Comparison of ENCODE assay signal across 16 cellular contexts in the genomic region with DNA sequence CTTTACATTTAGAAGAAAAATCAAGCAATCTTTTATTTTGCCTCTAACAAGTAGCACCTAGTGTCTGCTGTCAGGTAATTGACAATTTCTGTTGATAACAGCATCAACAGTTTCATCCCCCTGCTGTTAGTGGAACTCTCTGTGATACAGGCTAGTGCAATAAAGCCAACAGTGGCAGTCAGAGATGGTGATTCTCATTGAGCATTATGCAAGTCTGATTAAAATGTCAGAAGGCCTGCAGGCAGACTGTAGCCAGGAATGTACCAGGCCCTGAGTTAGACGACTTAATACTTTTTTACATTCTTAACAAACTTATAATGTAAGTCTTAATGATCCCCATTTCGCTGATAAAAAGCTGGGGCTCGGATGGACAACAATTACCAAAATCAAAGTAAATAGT. TPM values are rescaled to one million over a fixed set of nuclear protein-coding genes. Genes with fewer than 3 reads are reported as not detected.
A peak's percentile ranks its signal among the peaks of the same experiment; 100 is the strongest.
DNase-seq lines count a peak whose midpoint lies in the region; ATAC-seq and TF ChIP-seq lines count a peak whose summit lies in the region.
"Had no signal": no experiment of that assay in that cellular context is flagged by ENCODE, and none has a peak within 500 bp of the region (broad histone marks: within the 10 kb centered on the region; RNA-seq: fewer than 3 reads in every experiment).

No MANE protein-coding gene starts in this region.

- no peak overlapping the region for H2AK5ac ChIP-seq in mesendoderm (ENCODE audit: low read length)

- H4K8ac ChIP-seq in mesendoderm (ENCODE audit: low read depth, low read length) = no peak overlapping the region

- no CpG with 5 or more reads among the region's 3 CpGs for WGBS in mesendoderm (ENCODE audit: extremely low coverage, insufficient coverage, low lambda C conversion rate)

- H3K36me3 Mint-ChIP-seq in activated naive CD8-positive, alpha-beta T cell = peaks cover 16% of the 10 kb centered on the region
- peaks cover 43% of the 10 kb centered on the region for H3K36me3 Mint-ChIP-seq in activated naive CD8-positive, alpha-beta T cell treated with anti-CD3 and anti-CD28 coated beads, Interleukin-2, amount 50 U/mL, for 24 hours (ENCODE audit: low read depth)
- peaks cover 62% of the 10 kb centered on the region for H3K36me3 Mint-ChIP-seq in T-cell

- H3K4ac ChIP-seq in mesendoderm (ENCODE audit: low read depth, low read length) = no peak overlapping the region

- CTCF ChIA-PET in T-cell (lab: Charles Lee) = interaction anchor here in 1 of 2 donors (0.5 to 1.0 kb wide), 5 partner anchors 33 to 202 kb away, joined by 3 to 4 read pairs (median 3); no protein-coding TSS in a partner anchor

- no peak overlapping the region for H3K18ac ChIP-seq in mesendoderm (ENCODE audit: low read length)

- H3K4me3 Mint-ChIP-seq in activated naive CD8-positive, alpha-beta T cell = no peak overlapping the region
- no peak overlapping the region for H3K4me3 Mint-ChIP-seq in activated naive CD8-positive, alpha-beta T cell treated with anti-CD3 and anti-CD28 coated beads, Interleukin-2, amount 50 U/mL, for 24 hours
- peak overlapping the region; percentile 25 to 44 (median 31) for H3K4me3 Mint-ChIP-seq in T-cell

- no peak overlapping the region for H3K4me2 ChIP-seq in mesendoderm (ENCODE audit: low read length)

- no peak overlapping the region for H2BK120ac ChIP-seq in mesendoderm (ENCODE audit: low read depth, low read length)

- no peak overlapping the region for H2BK5ac ChIP-seq in mesendoderm (ENCODE audit: low read length)

- no peak overlapping the region for H2BK15ac ChIP-seq in mesendoderm (replicated peaks; ENCODE audit: low read depth)

- no peaks in the 10 kb centered on the region for H3K9me3 Mint-ChIP-seq in activated naive CD8-positive, alpha-beta T cell (ENCODE audit: low read depth)
- H3K9me3 Mint-ChIP-seq in activated naive CD8-positive, alpha-beta T cell treated with anti-CD3 and anti-CD28 coated beads, Interleukin-2, amount 50 U/mL, for 24 hours = no peaks in the 10 kb centered on the region
- no peaks in the 10 kb centered on the region for H3K9me3 Mint-ChIP-seq in T-cell

- intact Hi-C loops in ascending aorta (cut with DNase I) = no loop called here

- H3K4me1 Mint-ChIP-seq in activated naive CD8-positive, alpha-beta T cell (ENCODE audit: low read depth) = peaks cover 78% of the 10 kb centered on the region
- H3K4me1 Mint-ChIP-seq in activated naive CD8-positive, alpha-beta T cell treated with anti-CD3 and anti-CD28 coated beads, Interleukin-2, amount 50 U/mL, for 24 hours = peaks cover 66% of the 10 kb centered on the region
- H3K4me1 Mint-ChIP-seq in T-cell = peaks cover 85 to 90% (median 85%) of the 10 kb centered on the region in 3 donors

- no peak overlapping the region for H3K9ac ChIP-seq in mesendoderm (ENCODE audit: low read length)

- H3K27ac ChIP-seq in mesendoderm (ENCODE audit: low read depth, low read length) (no peak overlapping the region), ascending aorta (no peak overlapping the region)

- H3K27ac Mint-ChIP-seq in activated naive CD8-positive, alpha-beta T cell = peak overlapping the region; percentile 34
- H3K27ac Mint-ChIP-seq in activated naive CD8-positive, alpha-beta T cell treated with anti-CD3 and anti-CD28 coated beads, Interleukin-2, amount 50 U/mL, for 24 hours = no peak overlapping the region
- H3K27ac Mint-ChIP-seq in T-cell = peak overlapping the region in 1 of 2 donors; percentile 79

- no peak overlapping the region for H3K23ac ChIP-seq in mesendoderm (ENCODE audit: low read length)

- H3K79me1 ChIP-seq in mesendoderm (ENCODE audit: low read length) = no peaks in the 10 kb centered on the region

- POLR2A ChIA-PET in T-cell (lab: Charles Lee) = interaction anchor here (0.7 to 1.1 kb wide), 5 partner anchors 10 to 75 kb away, joined by 3 to 6 read pairs (median 3); a partner anchor contains a TSS

- H3K27me3 ChIP-seq in mesendoderm (ENCODE audit: insufficient read depth, low read length, poor library complexity) (no peaks in the 10 kb centered on the region), ascending aorta (no peaks in the 10 kb centered on the region)
- H3K27me3 ChIP-seq: BE2C had no signal

- no peak for DNase-seq in activated naive CD8-positive, alpha-beta T cell treated with anti-CD3 and anti-CD28 coated beads, Interleukin-2, amount 50 U/mL, for 24 hours
- no peak for DNase-seq in T-cell
- peak; percentile 46 for DNase-seq in mesendoderm
- DNase-seq in ascending aorta (ENCODE audit: low spot score in 2 of 2) = no peak
- no peak for DNase-seq in NCI-H1694 treated with DMSO at 0.1 percent for 48 hours (lab: John Stamatoyannopoulos, UW)
- DNase-seq: BE2C, DMS153, IMR-90, Kasumi-1, NCI-H1105 treated with DMSO at 0.1 percent for 48 hours, NCI-H187 treated with DMSO at 0.1 percent for 48 hours, NCI-H510A, NCI-H82, SHP77 had no signal

- TF ChIP-seq CTCF in ascending aorta (IDR thresholded peaks at IDR 0.05) = no peak

- H3K4me1 ChIP-seq in mesendoderm (ENCODE audit: control insufficient read depth, low read depth, low read length) (no peaks in the 10 kb centered on the region), ascending aorta (no peaks in the 10 kb centered on the region)
- H3K4me1 ChIP-seq: BE2C had no signal

- no peak overlapping the region for H4K5ac ChIP-seq in mesendoderm (ENCODE audit: low read length)

- H3K56ac ChIP-seq in mesendoderm (ENCODE audit: low read length) = no peak overlapping the region

- no peak overlapping the region for H3K4me3 ChIP-seq in mesendoderm (ENCODE audit: low read length)
- H3K4me3 ChIP-seq in ascending aorta = no peak overlapping the region

- H3K79me2 ChIP-seq in mesendoderm (ENCODE audit: control insufficient read depth, insufficient read depth, low read length) = no peaks in the 10 kb centered on the region

- no peaks in the 10 kb centered on the region for H3K9me3 ChIP-seq in ascending aorta
- H3K9me3 ChIP-seq: BE2C had no signal

- no peaks in the 10 kb centered on the region for H3K27me3 Mint-ChIP-seq in activated naive CD8-positive, alpha-beta T cell
- H3K27me3 Mint-ChIP-seq in activated naive CD8-positive, alpha-beta T cell treated with anti-CD3 and anti-CD28 coated beads, Interleukin-2, amount 50 U/mL, for 24 hours = no peaks in the 10 kb centered on the region
- no peaks in the 10 kb centered on the region for H3K27me3 Mint-ChIP-seq in T-cell

- H3K36me3 ChIP-seq in mesendoderm (ENCODE audit: control insufficient read depth, insufficient read depth, low read length) = no peaks in the 10 kb centered on the region
- H3K36me3 ChIP-seq in ascending aorta = peaks cover 16 to 51% of the 10 kb centered on the region in 2 donors

- no peak for ATAC-seq in activated naive CD8-positive, alpha-beta T cell treated with anti-CD3 and anti-CD28 coated beads, Interleukin-2, amount 50 U/mL, for 24 hours
- ATAC-seq in T-cell (replicated peaks in 1 of 4) (peak in 1 of 4 experiments; percentile 15), GM21723 (IDR thresholded peaks at IDR 0.05; ENCODE audit: unreplicated experiment) (no peak)

RNA-seq across cellular contexts. Expression of a gene that starts 14.6 kb away (rescaled TPM):
- total RNA-seq in T-cell (100 to 1,000 TPM; 243 to 380 (median 294) TPM), ascending aorta (33.2 TPM)
- polyA plus RNA-seq in mesendoderm (2013, experiment 1 of 2) = 6.6 TPM
- 7.1 TPM for polyA plus RNA-seq in mesendoderm (2013, experiment 2 of 2)

Comparison
In these comparisons a context has a peak if more than half of its experiments do, and no peak if none do; other contexts are left out.
1. H3K4me3 Mint-ChIP-seq: peak in T-cell (3 of 3); none in activated naive CD8-positive, alpha-beta T cell (single experiment) and activated naive CD8-positive, alpha-beta T cell treated with anti-CD3 and anti-CD28 coated beads, Interleukin-2, amount 50 U/mL, for 24 hours (single experiment).